22 cellular contexts compared by ENCODE assay signal in the genomic region with DNA sequence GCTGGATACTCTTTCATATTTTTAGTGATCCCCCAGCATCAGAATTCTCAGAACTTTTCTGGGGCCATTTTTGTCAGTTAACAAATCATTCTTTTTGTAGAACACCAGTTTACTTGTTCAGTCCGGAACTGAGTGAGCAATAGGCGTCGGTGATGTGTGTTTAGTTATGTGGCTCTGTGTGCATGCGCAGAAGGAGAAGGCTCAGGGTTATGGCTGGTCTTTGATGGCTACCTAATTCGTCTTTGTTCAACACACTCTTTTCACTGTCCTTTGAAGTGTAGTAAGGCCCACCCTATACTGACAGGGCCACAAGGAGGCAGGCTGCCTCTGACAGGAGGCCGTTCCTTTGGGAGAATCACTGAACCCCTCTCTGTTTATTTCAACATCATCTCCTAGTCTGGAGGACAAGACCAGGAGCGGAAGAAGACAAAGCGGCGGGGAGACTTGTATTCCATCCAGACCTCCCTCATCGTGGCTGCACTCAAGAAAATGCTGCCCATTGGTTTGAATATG.
DNase-seq lines count a peak whose midpoint lies in the region; ATAC-seq and TF ChIP-seq lines count a peak whose summit lies in the region.
"Had no signal": no experiment of that assay in that cellular context is flagged by ENCODE, and none has a peak within 500 bp of the region (broad histone marks: within the 10 kb centered on the region; RNA-seq: fewer than 3 reads in every experiment).

No MANE protein-coding gene starts in this region.

- ATAC-seq in GM18517 (IDR thresholded peaks at IDR 0.05; ENCODE audit: unreplicated experiment) = no peak
- ATAC-seq: HCT116, Panc1 had no signal

- H4K20me1 ChIP-seq in H9 (ENCODE audit: control insufficient read depth, insufficient read depth, insufficient read length) = no peaks in the 10 kb centered on the region

- no peak overlapping the region for H3T11ph ChIP-seq in H9 (ENCODE audit: low read length)

- H3K4me1 Mint-ChIP-seq in H9 (peaks cover 0 to 4% of the 10 kb centered on the region in 2 experiments; a peak in 2 of 4 replicates), glutamatergic neuron (ENCODE audit: low read depth, unreplicated experiment) (peaks cover 10% of the 10 kb centered on the region)

- H3K23ac ChIP-seq in H9 (ENCODE audit: insufficient read length, low read depth, low read length) = no peak overlapping the region
- H3K23ac ChIP-seq in neuronal stem cell (ENCODE audit: low read depth, low read length, poor library complexity) = no peak overlapping the region

- H3K4ac ChIP-seq in H9 (ENCODE audit: low read depth, low read length) (no peak overlapping the region), neuronal stem cell (ENCODE audit: low read length) (no peak overlapping the region)

- H2BK15ac ChIP-seq in H9 (ENCODE audit: low read depth, low read length) (no peak overlapping the region), neuronal stem cell (ENCODE audit: low read length) (no peak overlapping the region)

- no peaks in the 10 kb centered on the region for H3K79me1 ChIP-seq in H9 (ENCODE audit: insufficient read depth, low read depth, low read length, poor library complexity, severe bottlenecking)
- H3K79me1 ChIP-seq in neuronal stem cell (ENCODE audit: low read depth, low read length) = no peaks in the 10 kb centered on the region

- DNase-seq in AG04450 (ENCODE audit: low read depth, low spot score) (no peak), H9 (no peak), choroid plexus epithelial cell (ENCODE audit: low read depth) (no peak), glutamatergic neuron (no peak), putamen (ENCODE audit: low spot score) (no peak), caudate nucleus (lab: John Stamatoyannopoulos, UW) (no peak), neuronal stem cell (ENCODE audit: low spot score) (no peak)
- DNase-seq: 8988T, ACHN, Calu3, DMS79 treated with DMSO at 0.1 percent for 48 hours, KG1, MG63, NCI-H1694, NCI-H2029 treated with DMSO at 0.1 percent for 48 hours, NCI-H2227 treated with DMSO at 0.1 percent for 48 hours, NCI-H526 treated with DMSO at 0.1 percent for 48 hours, SHP77 had no signal

- H3K4me1 ChIP-seq in H9 (ENCODE audit: insufficient read depth, low read length) (no peaks in the 10 kb centered on the region), neuronal stem cell (ENCODE audit: control insufficient read depth in 2 of 2, insufficient read depth in 1 of 2, low read depth in 1 of 2, low read length in 2 of 2) (no peaks in the 10 kb centered on the region)

- H3K36me3 Mint-ChIP-seq in H9 (ENCODE audit: insufficient read depth in 1 of 3, low read depth in 3 of 3) (no peaks in the 10 kb centered on the region; a peak in 1 of 7 replicates), glutamatergic neuron (ENCODE audit: unreplicated experiment) (peaks cover 5% of the 10 kb centered on the region)

- H2BK12ac ChIP-seq in H9 (ENCODE audit: insufficient read length, low read depth, low read length) = no peak overlapping the region
- H2BK12ac ChIP-seq in neuronal stem cell (ENCODE audit: low read length) = no peak overlapping the region

- H3K4me3 ChIP-seq in AG04450 (ENCODE audit: low read depth, low read length) = no peak overlapping the region; the same call in 1 of the 2 replicates
- H3K4me3 ChIP-seq in choroid plexus epithelial cell (ENCODE audit: low read depth, low read length) = no peak overlapping the region
- no peak overlapping the region for H3K4me3 ChIP-seq in neuronal stem cell (ENCODE audit: low read length in 2 of 2)
- H3K4me3 ChIP-seq: MG63 had no signal

- H3K4me2 ChIP-seq in H9 (ENCODE audit: insufficient read depth, insufficient read length, low read length) = no peak overlapping the region
- no peak overlapping the region for H3K4me2 ChIP-seq in neuronal stem cell (ENCODE audit: insufficient read depth, low read length, poor library complexity, severe bottlenecking)

- H2AFZ ChIP-seq in H9 (ENCODE audit: low read length) (no peak overlapping the region), neuronal stem cell (ENCODE audit: low read length) (no peak overlapping the region)

- H3K18ac ChIP-seq in H9 (ENCODE audit: insufficient read length, low read depth, low read length) (no peak overlapping the region), neuronal stem cell (ENCODE audit: low read length) (no peak overlapping the region)

- POLR2A ChIA-PET in AG04450 (lab: Yijun Ruan, JAX) = no interaction called here

- no peaks in the 10 kb centered on the region for H3K23me2 ChIP-seq in H9 (ENCODE audit: insufficient read length, low read depth, low read length, poor library complexity, severe bottlenecking)

- no peaks in the 10 kb centered on the region for H3K79me2 ChIP-seq in H9 (ENCODE audit: insufficient read depth, low read length)

- H3K9ac ChIP-seq in H9 (ENCODE audit: extremely low read depth, insufficient read length, low read length) (no peak overlapping the region), neuronal stem cell (ENCODE audit: low read depth, low read length, poor library complexity) (no peak overlapping the region)

- H3K27ac ChIP-seq in AG04450 (ENCODE audit: low read depth, low read length) (no peak overlapping the region), H9 (ENCODE audit: insufficient read length, low read depth, low read length) (no peak overlapping the region), caudate nucleus (ENCODE audit: low read depth, low read length) (no peak overlapping the region), neuronal stem cell (replicated peaks; ENCODE audit: low read length) (no peak overlapping the region)
- H3K27ac ChIP-seq: RWPE1 had no signal

- H3K27me3 ChIP-seq in AG04450 (ENCODE audit: control insufficient read depth, insufficient read depth, low read length) = peaks cover 4% of the 10 kb centered on the region
- no peaks in the 10 kb centered on the region for H3K27me3 ChIP-seq in H9 (ENCODE audit: insufficient read depth, low read length)
- H3K27me3 ChIP-seq in neuronal stem cell (ENCODE audit: control insufficient read depth in 3 of 3, insufficient read depth in 3 of 3, low read depth in 1 of 3, low read length in 3 of 3) = no peaks in the 10 kb centered on the region
- H3K27me3 ChIP-seq: MG63 had no signal

- H3K36me3 ChIP-seq in neuronal stem cell (replicated peaks in 1 of 2; ENCODE audit: control insufficient read depth in 2 of 2, insufficient read depth in 2 of 2, low read length in 2 of 2) = no peaks in the 10 kb centered on the region
- H3K36me3 ChIP-seq: MG63 had no signal

- H4K91ac ChIP-seq in H9 (ENCODE audit: insufficient read length, low read depth, low read length) (no peak overlapping the region), neuronal stem cell (ENCODE audit: low read depth, low read length, poor library complexity) (no peak overlapping the region)

- WGBS in H9 (ENCODE audit: extremely low coverage, insufficient read length, low lambda C conversion rate) = no CpG with 5 or more reads among the region's 10 CpGs
- WGBS in neuronal stem cell (ENCODE audit: extremely low coverage in 2 of 2, insufficient read length in 2 of 2, insufficient replicate concordance in 1 of 2), 2 donors = no CpG with 5 or more reads among the region's 10 CpGs

- H4K8ac ChIP-seq in H9 (replicated peaks; ENCODE audit: insufficient read length, low read depth, low read length) (no peak overlapping the region), neuronal stem cell (ENCODE audit: low read depth, low read length) (no peak overlapping the region)

- H3K27me3 Mint-ChIP-seq in H9 (ENCODE audit: low read depth) (no peaks in the 10 kb centered on the region; the same call in none of the 2 replicates), glutamatergic neuron (ENCODE audit: unreplicated experiment) (peaks cover 4% of the 10 kb centered on the region)

- H3K9me3 Mint-ChIP-seq in H9 = peaks cover 0 to 3% of the 10 kb centered on the region in 2 experiments; a peak in 1 of 5 replicates
- peaks cover 2% of the 10 kb centered on the region for H3K9me3 Mint-ChIP-seq in glutamatergic neuron (ENCODE audit: unreplicated experiment)

- H2BK5ac ChIP-seq in H9 (ENCODE audit: insufficient read length, low read length) (no peak overlapping the region), neuronal stem cell (ENCODE audit: low read length) (no peak overlapping the region)

- no peak overlapping the region for H3K14ac ChIP-seq in H9 (ENCODE audit: insufficient read depth, low read length)
- no peak overlapping the region for H3K14ac ChIP-seq in neuronal stem cell (ENCODE audit: low read length)

- no peak overlapping the region for H3K4me3 Mint-ChIP-seq in H9
- H3K4me3 Mint-ChIP-seq in glutamatergic neuron (ENCODE audit: unreplicated experiment) = no peak overlapping the region

- H4K5ac ChIP-seq in H9 (ENCODE audit: insufficient read length, low read depth, low read length) = no peak overlapping the region

- H3K9me3 ChIP-seq in AG04450 (ENCODE audit: control insufficient read depth, insufficient read depth, low read length) (no peaks in the 10 kb centered on the region), H9 (ENCODE audit: control insufficient read depth, low read depth, low read length) (no peaks in the 10 kb centered on the region), neuronal stem cell (replicated peaks in 1 of 2; ENCODE audit: control insufficient read depth in 2 of 2, insufficient read depth in 1 of 2, low read depth in 1 of 2, low read length in 2 of 2) (peaks cover 2% of the 10 kb centered on the region in 2 donors)
- H3K9me3 ChIP-seq: MG63 had no signal

- H2BK120ac ChIP-seq in H9 (ENCODE audit: low read depth, low read length, poor library complexity, severe bottlenecking) (no peak overlapping the region), neuronal stem cell (ENCODE audit: low read depth, low read length) (no peak overlapping the region)

- CTCF ChIA-PET in AG04450 (lab: Charles Lee) = no interaction called here

- H2AK5ac ChIP-seq in H9 (ENCODE audit: insufficient read length, low read length) (no peak overlapping the region), neuronal stem cell (ENCODE audit: low read depth, low read length) (no peak overlapping the region)

- peak; percentile 13; the same call in 1 of the 2 replicates for TF ChIP-seq CTCF in AG04450 (IDR thresholded peaks at IDR 0.05; ENCODE audit: low read depth, low read length)
- peak; percentile 48; the same call in 2 of the 3 replicates for TF ChIP-seq CTCF in H9 (conservative IDR thresholded peaks at IDR 0.05)
- peak; percentile 5 for TF ChIP-seq CTCF in choroid plexus epithelial cell (conservative IDR thresholded peaks at IDR 0.05; ENCODE audit: low read depth, low read length)
- TF ChIP-seq CTCF in glutamatergic neuron (IDR thresholded peaks at IDR 0.05; ENCODE audit: partially characterized antibody, unreplicated experiment) = no peak

- H2BK20ac ChIP-seq in H9 (ENCODE audit: low read depth, low read length, poor library complexity, severe bottlenecking) = no peak overlapping the region

- H3K56ac ChIP-seq in H9 (ENCODE audit: insufficient read length, low read depth, low read length) = no peak overlapping the region

- no peak overlapping the region for H3K27ac Mint-ChIP-seq in H9
- H3K27ac Mint-ChIP-seq in glutamatergic neuron (ENCODE audit: unreplicated experiment) = peak overlapping the region; percentile 85
